ENCODE assay signal across 18 cellular contexts in the genomic region with DNA sequence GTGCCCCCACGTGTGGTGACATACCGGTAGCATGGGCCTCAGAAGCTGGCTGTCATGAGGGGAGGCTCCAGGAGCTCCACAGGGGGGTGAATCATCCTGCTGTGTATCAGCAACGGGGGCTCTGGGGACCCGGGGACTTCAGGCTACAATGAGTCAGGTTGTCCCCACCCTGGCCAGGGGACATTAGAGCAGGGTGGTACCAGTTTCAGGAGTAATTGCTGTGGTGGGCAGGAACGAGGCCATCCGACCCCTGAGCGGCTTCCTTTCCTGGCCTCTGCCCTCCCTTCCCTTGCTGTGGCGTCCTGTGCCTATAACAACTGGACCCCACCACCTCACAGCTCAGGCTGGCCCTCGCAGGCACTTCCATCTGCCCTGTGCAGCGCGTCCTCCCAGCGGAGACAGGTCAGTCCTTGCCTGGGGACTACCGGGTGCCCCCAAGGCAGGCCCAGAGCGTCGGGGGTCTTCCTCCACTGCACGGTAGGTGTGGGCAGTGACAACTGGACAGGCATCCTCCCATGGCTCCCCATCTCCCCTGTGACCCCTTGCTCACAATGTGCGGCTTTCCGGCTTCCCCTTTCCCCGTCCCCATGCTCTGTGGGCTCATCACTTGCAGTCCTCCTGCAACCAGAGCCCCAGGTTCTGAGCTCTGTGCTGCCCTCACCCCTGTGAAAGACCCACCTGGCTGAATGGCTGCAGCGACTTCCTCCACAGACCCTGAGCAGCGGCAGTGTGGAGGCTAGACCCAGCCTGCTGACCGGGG.
"Had no signal": no experiment of that assay in that cellular context is flagged by ENCODE, and none has a peak within 500 bp of the region (broad histone marks: within the 10 kb centered on the region; RNA-seq: fewer than 3 reads in every experiment).

No MANE protein-coding gene starts in this region.

- ATAC-seq: esophagus mucosa; sciatic nerve; SK-N-SH treated with all-trans-retinoic acid at 6 μM for 48 hours; stimulated activated naive CD8-positive, alpha-beta T cell treated with anti-CD3 and anti-CD28 coated beads, Interleukin-15, Interleukin-2, amounts not matched to agents 100 U/mL and 50 U/mL, for 24 hours; T-helper 17 cell; WTC11 had no signal

- H3K27ac ChIP-seq: breast epithelium, neutrophil, testis had no signal

- H3K36me3 ChIP-seq: breast epithelium, neutrophil had no signal

- H3K27me3 ChIP-seq: breast epithelium, dorsolateral prefrontal cortex, neutrophil, testis had no signal

- H3K4me1 ChIP-seq: breast epithelium, testis had no signal

- FAIRE-seq: endometrium, urothelium cell line had no signal

- H3K9me3 ChIP-seq: neutrophil, testis had no signal

- H3K4me3 ChIP-seq: breast epithelium, dorsolateral prefrontal cortex, testis had no signal

- DNase-seq: activated gamma-delta T cell treated with Interleukin-2 at 50 U/mL for 16 hours; activated T-cell treated with anti-CD3 and anti-CD28 coated beads, Interleukin-2, amount 50 U/mL, for 48 hours; aorta; glutamatergic neuron; posterior cingulate gyrus; stimulated activated CD4-positive, alpha-beta T cell treated with anti-CD3 and anti-CD28 coated beads, Interleukin-12 subunit alpha, Interleukin-12 subunit beta, amount 100 ng/mL, for 4 hours; stimulated activated naive CD8-positive, alpha-beta T cell treated with anti-CD3 and anti-CD28 coated beads, Interleukin-15, Interleukin-2, amounts not matched to agents 100 U/mL and 50 U/mL, for 24 hours; T-helper 17 cell had no signal
